In the genomic region with DNA sequence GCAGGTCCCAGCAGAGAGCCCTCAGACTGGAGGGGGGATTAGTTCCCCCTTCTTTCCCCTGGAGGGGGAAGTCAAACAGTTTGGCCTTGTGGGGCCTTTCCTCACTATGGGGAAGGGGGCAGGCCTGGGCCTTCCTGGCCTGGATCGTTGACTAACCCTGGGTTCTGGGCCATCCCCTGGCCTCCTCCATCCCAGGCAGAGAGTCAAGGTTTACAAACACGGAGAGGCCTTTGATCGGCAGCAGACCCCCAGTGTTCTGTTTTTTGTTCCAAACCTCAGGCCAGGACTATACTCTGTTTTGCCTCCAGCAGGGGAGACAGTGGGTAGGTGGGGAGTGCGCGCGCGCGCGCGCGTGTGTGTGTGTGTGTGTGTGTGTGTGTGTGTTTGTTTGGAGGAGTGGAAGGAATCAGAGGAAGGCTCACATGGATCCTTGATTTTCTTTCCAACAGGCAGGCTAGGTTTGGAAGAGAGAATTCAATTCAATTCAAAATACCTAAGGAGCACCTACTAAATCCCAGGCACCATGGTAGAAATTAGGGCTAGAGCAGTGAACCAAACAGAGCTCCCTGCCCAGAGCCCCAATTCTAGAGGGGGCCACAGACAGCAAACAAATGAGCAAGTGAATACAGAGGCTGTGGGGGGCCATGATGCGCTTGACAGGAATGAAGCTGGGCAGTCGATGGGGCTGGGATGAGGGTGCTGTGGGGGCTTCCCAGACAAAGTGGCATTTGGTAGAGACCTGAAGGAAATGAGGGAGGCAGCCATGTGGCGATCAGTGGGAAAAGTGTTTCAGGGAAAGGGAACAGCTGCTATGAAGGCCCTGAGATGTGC, we compare ENCODE assay signal across 1 cellular context.
A peak's percentile ranks its signal among the peaks of the same experiment; 100 is the strongest.
TF ChIP-seq lines count a peak whose summit lies in the region.

No MANE protein-coding gene starts in this region.

TF ChIP-seq in HepG2, 621 proteins besides CTCF, POLR2A, EP300 and RAD21 (continued from another document and continues in another):
- TF ChIP-seq SSRP1 (CRISPR knock-in tag; IDR thresholded peaks at IDR 0.05): peak; percentile 77; the same call in 1 of the 2 replicates
- 0 out of 2 replicates have a peak, but pooled peaks have one; percentile 61 for TF ChIP-seq TIGD3 (CRISPR knock-in tag; IDR thresholded peaks at IDR 0.05; ENCODE audit: borderline replicate concordance)
- TF ChIP-seq ZFP36L1 (CRISPR knock-in tag; IDR thresholded peaks at IDR 0.05): 0 out of 2 replicates have a peak, but pooled peaks have one; percentile 18
- TF ChIP-seq, protein P1, sequence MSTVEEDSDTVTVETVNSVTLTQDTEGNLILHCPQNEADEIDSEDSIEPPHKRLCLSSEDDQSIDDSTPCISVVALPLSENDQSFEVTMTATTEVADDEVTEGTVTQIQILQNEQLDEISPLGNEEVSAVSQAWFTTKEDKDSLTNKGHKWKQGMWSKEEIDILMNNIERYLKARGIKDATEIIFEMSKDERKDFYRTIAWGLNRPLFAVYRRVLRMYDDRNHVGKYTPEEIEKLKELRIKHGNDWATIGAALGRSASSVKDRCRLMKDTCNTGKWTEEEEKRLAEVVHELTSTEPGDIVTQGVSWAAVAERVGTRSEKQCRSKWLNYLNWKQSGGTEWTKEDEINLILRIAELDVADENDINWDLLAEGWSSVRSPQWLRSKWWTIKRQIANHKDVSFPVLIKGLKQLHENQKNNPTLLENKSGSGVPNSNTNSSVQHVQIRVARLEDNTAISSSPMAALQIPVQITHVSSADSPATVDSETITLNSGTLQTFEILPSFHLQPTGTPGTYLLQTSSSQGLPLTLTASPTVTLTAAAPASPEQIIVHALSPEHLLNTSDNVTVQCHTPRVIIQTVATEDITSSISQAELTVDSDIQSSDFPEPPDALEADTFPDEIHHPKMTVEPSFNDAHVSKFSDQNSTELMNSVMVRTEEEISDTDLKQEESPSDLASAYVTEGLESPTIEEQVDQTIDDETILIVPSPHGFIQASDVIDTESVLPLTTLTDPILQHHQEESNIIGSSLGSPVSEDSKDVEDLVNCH (CRISPR knock-in tag; IDR thresholded peaks at IDR 0.05): no peak
- TF ChIP-seq RBM22 (optimal IDR thresholded peaks at IDR 0.05; ENCODE audit: low read length): peak; percentile 77
- TF ChIP-seq SMAD3 (CRISPR knock-in tag; IDR thresholded peaks at IDR 0.05): peak; percentile 89
- peak; percentile 97 for TF ChIP-seq NCOA2 (CRISPR knock-in tag; IDR thresholded peaks at IDR 0.05)
- no peak for TF ChIP-seq ZNF225 (CRISPR knock-in tag; IDR thresholded peaks at IDR 0.05)
- TF ChIP-seq ZGPAT (CRISPR knock-in tag; IDR thresholded peaks at IDR 0.05): peak; percentile 92
- peak; percentile 65; the same call in 1 of the 2 replicates for TF ChIP-seq MIXL1 (CRISPR knock-in tag; IDR thresholded peaks at IDR 0.05)
- 0 out of 2 replicates have a peak, but pooled peaks have one; percentile 15 for TF ChIP-seq ATF1 (CRISPR knock-in tag; IDR thresholded peaks at IDR 0.05)
- peak; percentile 90 for TF ChIP-seq CREM (IDR thresholded peaks at IDR 0.05)
- TF ChIP-seq CREM (CRISPR knock-in tag; IDR thresholded peaks at IDR 0.05): no peak
- TF ChIP-seq ZIK1 (CRISPR knock-in tag; IDR thresholded peaks at IDR 0.05; ENCODE audit: borderline replicate concordance, low read depth): peak; percentile 76; the same call in 1 of the 2 replicates
- TF ChIP-seq, protein P2, sequence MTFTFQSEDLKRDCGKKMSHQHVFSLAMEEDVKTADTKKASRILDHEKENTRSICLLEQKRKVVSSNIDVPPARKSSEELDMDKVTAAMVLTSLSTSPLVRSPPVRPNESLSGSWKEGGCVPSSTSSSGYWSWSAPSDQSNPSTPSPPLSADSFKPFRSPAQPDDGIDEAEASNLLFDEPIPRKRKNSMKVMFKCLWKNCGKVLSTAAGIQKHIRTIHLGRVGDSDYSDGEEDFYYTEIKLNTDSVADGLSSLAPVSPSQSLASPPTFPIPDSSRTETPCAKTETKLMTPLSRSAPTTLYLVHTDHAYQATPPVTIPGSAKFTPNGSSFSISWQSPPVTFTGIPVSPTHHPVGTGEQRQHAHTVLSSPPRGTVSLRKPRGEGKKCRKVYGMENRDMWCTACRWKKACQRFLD (CRISPR knock-in tag; IDR thresholded peaks at IDR 0.05; ENCODE audit: borderline replicate concordance): no peak
- TF ChIP-seq ZBTB46 (CRISPR knock-in tag; IDR thresholded peaks at IDR 0.05; ENCODE audit: borderline replicate concordance): peak; percentile 100
- no peak for TF ChIP-seq ZNF703 (CRISPR knock-in tag; IDR thresholded peaks at IDR 0.05; ENCODE audit: borderline replicate concordance)
- TF ChIP-seq, protein P3, sequence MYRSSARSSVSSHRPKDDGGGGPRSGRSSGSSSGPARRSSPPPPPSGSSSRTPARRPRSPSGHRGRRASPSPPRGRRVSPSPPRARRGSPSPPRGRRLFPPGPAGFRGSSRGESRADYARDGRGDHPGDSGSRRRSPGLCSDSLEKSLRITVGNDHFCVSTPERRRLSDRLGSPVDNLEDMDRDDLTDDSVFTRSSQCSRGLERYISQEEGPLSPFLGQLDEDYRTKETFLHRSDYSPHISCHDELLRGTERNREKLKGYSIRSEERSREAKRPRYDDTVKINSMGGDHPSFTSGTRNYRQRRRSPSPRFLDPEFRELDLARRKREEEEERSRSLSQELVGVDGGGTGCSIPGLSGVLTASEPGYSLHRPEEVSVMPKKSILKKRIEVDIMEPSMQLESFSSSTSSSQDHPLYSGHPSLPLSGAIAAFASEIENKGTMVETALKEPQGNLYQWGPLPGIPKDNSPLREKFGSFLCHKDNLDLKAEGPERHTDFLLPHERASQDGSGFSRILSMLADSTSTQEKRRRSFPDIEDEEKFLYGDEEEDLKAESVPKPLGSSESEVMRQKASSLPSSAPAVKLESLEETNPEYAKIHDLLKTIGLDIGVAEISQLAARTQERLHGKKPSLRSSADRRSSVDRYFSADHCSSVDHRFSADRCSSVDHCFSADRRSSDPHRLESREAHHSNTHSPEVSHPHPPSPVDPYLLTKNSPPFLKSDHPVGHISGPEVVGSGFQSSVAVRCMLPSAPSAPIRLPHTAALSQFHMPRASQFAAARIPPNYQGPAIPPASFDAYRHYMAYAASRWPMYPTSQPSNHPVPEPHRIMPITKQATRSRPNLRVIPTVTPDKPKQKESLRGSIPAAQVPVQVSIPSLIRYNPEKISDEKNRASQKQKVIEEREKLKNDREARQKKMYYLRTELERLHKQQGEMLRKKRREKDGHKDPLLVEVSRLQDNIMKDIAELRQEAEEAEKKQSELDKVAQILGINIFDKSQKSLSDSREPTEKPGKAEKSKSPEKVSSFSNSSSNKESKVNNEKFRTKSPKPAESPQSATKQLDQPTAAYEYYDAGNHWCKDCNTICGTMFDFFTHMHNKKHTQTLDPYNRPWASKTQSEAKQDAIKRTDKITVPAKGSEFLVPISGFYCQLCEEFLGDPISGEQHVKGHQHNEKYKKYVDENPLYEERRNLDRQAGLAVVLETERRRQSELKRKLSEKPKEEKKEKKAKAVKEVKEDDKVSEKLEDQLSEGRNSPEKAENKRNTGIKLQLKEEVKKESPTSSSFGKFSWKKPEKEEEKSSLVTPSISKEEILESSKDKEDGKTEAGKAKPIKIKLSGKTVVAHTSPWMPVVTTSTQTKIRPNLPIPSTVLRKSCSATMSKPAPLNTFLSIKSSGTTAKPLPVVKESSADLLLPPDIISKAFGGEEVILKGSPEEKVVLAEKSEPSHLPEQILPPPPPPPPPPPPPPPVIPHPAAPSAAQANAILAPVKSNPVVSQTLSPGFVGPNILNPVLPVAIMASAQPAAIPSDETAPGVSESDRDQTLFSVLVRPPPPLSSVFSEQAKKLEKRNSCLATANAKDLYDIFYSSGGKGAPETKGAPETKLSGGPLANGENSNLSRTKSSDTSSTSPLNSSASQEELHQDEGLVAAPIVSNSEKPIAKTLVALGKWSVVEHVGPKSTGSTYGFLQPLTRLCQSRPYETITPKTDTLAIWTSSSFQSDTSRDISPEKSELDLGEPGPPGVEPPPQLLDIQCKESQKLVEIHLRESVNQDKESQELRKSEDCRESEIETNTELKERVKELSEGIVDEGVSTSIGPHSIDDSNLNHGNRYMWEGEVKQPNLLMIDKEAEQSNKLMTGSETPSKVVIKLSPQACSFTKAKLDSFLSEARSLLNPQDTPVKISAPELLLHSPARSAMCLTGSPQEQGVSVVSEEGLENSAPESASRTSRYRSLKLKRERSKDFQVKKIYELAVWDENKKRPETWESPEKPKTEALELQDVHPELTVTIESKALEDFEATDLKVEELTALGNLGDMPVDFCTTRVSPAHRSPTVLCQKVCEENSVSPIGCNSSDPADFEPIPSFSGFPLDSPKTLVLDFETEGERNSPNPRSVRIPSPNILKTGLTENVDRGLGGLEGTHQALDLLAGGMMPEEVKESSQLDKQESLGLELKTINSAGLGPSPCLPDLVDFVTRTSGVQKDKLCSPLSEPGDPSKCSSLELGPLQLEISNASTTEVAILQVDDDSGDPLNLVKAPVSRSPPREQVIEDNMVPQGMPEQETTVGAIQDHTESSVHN (CRISPR knock-in tag; IDR thresholded peaks at IDR 0.05): no peak
- TF ChIP-seq ZNF512 (CRISPR knock-in tag; IDR thresholded peaks at IDR 0.05): peak; percentile 65; the same call in 1 of the 2 replicates
- TF ChIP-seq CREB1 (IDR thresholded peaks at IDR 0.05): no peak
- TF ChIP-seq CREB1 (CRISPR knock-in tag; IDR thresholded peaks at IDR 0.05): peak; percentile 74; the same call in 1 of the 2 replicates
- peak; percentile 94 for TF ChIP-seq ZMYM4 (CRISPR knock-in tag; IDR thresholded peaks at IDR 0.05)
- peak; percentile 67; the same call in 1 of the 2 replicates for TF ChIP-seq GATA4 (IDR thresholded peaks at IDR 0.05; ENCODE audit: borderline replicate concordance, low read depth)
- TF ChIP-seq NFRKB (IDR thresholded peaks at IDR 0.05): no peak
- peak; percentile 96 for TF ChIP-seq ZNF605 (CRISPR knock-in tag; IDR thresholded peaks at IDR 0.05)
